ENCODE assay signal across 32 cellular contexts in the genomic region with DNA sequence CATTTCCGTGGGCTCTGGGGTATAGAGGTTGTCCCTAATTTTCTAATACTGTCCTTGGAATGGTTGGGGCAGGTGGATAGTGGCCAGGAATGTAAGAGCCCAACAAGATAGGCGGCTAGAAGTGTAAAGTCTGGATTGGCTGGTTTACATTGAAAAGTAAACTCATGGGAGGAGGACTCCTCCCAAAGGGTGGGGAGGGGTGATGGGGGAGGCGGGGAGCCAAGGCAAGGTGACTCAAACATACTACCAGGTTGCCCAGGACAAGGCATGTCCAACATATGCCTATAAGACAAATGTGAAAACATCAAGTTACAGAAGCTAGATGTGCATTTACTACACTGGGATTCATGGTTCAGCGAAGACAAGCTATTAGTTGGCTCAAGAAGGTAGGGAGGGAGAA. TPM values are rescaled to one million over a fixed set of nuclear protein-coding genes. Genes with fewer than 3 reads are reported as not detected.
DNase-seq lines count a peak whose midpoint lies in the region; ATAC-seq, FAIRE-seq and TF ChIP-seq lines count a peak whose summit lies in the region.
"Had no signal": no experiment of that assay in that cellular context is flagged by ENCODE, and none has a peak within 500 bp of the region (broad histone marks: within the 10 kb centered on the region; RNA-seq: fewer than 3 reads in every experiment).

No MANE protein-coding gene starts in this region.

- H3K9me3 ChIP-seq in PC-3 (ENCODE audit: low read length) (no peaks in the 10 kb centered on the region), stomach (no peaks in the 10 kb centered on the region)
- H3K9me3 ChIP-seq: BE2C had no signal

- no peak for FAIRE-seq in bronchial epithelial cell (lab: Jason Lieb, UNC)
- FAIRE-seq: A204.1, GM12878, GM12892, GM18507, GM19239 had no signal

- H3K27me3 ChIP-seq in PC-3 (ENCODE audit: low read length) = no peaks in the 10 kb centered on the region
- no peaks in the 10 kb centered on the region for H3K27me3 ChIP-seq in bronchial epithelial cell (ENCODE audit: control insufficient read depth, insufficient read depth, low read length)
- no peaks in the 10 kb centered on the region for H3K27me3 ChIP-seq in stomach
- H3K27me3 ChIP-seq: BE2C, BLaER1 had no signal

- no peaks in the 10 kb centered on the region for H3K36me3 ChIP-seq in PC-3 (ENCODE audit: low read depth, low read length)
- H3K36me3 ChIP-seq in bronchial epithelial cell (ENCODE audit: control insufficient read depth, insufficient read depth, low read length) = no peaks in the 10 kb centered on the region
- H3K36me3 ChIP-seq in stomach = no peaks in the 10 kb centered on the region
- H3K36me3 ChIP-seq: BE2C, BLaER1 had no signal

- 42 to 68% (median 49%) methylated on average over 4 of the region's 4 CpGs for WGBS in stomach, 5 donors

- H3K27ac ChIP-seq in PC-3 (ENCODE audit: low read length) (no peak overlapping the region), stomach (no peak overlapping the region)
- H3K27ac ChIP-seq: BLaER1 had no signal

- BruUV-seq in PC-3 (replicated peaks; lab: Mats Ljungman, UMichigan) = no TSS peak

- intact Hi-C loops in PC-3 (cut with micrococcal nuclease) = no loop called here
- intact Hi-C loops in stomach (cut with DNase I; ENCODE audit: low total_unique reads) = no loop called here

- no peaks in the 10 kb centered on the region for H3K9me2 ChIP-seq in PC-3 (replicated peaks; ENCODE audit: low read length)

- no peak overlapping the region for H3K4me2 ChIP-seq in PC-3 (ENCODE audit: low read length)

- no peak overlapping the region for H2AFZ ChIP-seq in PC-3 (ENCODE audit: low read length)

- ATAC-seq in PC-3 (peak; percentile 65), HG03095 (IDR thresholded peaks at IDR 0.05; ENCODE audit: unreplicated experiment) (no peak)
- ATAC-seq: GM12878 had no signal

- no peak for TF ChIP-seq POLR2A in stomach (IDR thresholded peaks at IDR 0.05)

- H3K4me1 ChIP-seq in PC-3 (ENCODE audit: insufficient read depth, low read length) (no peaks in the 10 kb centered on the region), stomach (peaks cover 0 to 4% (median 0%) of the 10 kb centered on the region in 4 donors)
- H3K4me1 ChIP-seq: BE2C had no signal

- CTCF ChIA-PET in PC-3 (lab: Charles Lee) = no interaction called here

- POLR2A ChIA-PET in PC-3 (lab: Charles Lee; ENCODE audit: unreplicated experiment) = no interaction called here

- H3K9ac ChIP-seq in PC-3 (ENCODE audit: low read length) = no peak overlapping the region
- H3K9ac ChIP-seq: BLaER1 had no signal

- no peaks in the 10 kb centered on the region for H4K20me1 ChIP-seq in PC-3 (ENCODE audit: low read length)
- H4K20me1 ChIP-seq: BLaER1 had no signal

- H3K4me3 ChIP-seq in PC-3 (ENCODE audit: low read length) (no peak overlapping the region), bronchial epithelial cell (ENCODE audit: low read depth, low read length) (no peak overlapping the region), stomach (no peak overlapping the region)
- H3K4me3 ChIP-seq: BLaER1, GM12878 had no signal

- H3K79me2 ChIP-seq in PC-3 (ENCODE audit: low read length) = no peaks in the 10 kb centered on the region

- TF ChIP-seq CTCF in PC-3 (conservative IDR thresholded peaks at IDR 0.05; ENCODE audit: low read depth, low read length) = no peak
- TF ChIP-seq CTCF in bronchial epithelial cell (IDR thresholded peaks at IDR 0.05; ENCODE audit: insufficient read depth, low read length, severe bottlenecking) = no peak
- no peak for TF ChIP-seq CTCF in stomach (IDR thresholded peaks at IDR 0.05)

- TF ChIP-seq EP300 in stomach (IDR thresholded peaks at IDR 0.05) = no peak

- peak; percentile 38 for DNase-seq in PC-3
- DNase-seq in bronchial epithelial cell (ENCODE audit: low read depth) = peak; percentile 4
- peak; percentile 63 for DNase-seq in stomach
- DNase-seq in activated T-cell treated with anti-CD3 and anti-CD28 coated beads, Interleukin-2, amount 50 U/mL, for 1 hour = no peak
- no peak for DNase-seq in HUDEP-2 (lab: John Stamatoyannopoulos, UW; ENCODE audit: unreplicated experiment in 76 of 76)
- DNase-seq: 8988T; ACHN; BE2C; C1 segment of cervical spinal cord; CD4-positive, CD25-positive, alpha-beta regulatory T cell; CD8-positive, alpha-beta memory T cell; COR-L47; DMS 273 treated with DMSO at 0.1 percent for 48 hours; DMS153; DMS53; DMS79; DND-41; EL; GDM1 had no signal

- H3F3A ChIP-seq in PC-3 (ENCODE audit: low read length, unreplicated experiment) = no peaks in the 10 kb centered on the region

RNA-seq across cellular contexts. Expression of a gene that starts 14.3 kb away (rescaled TPM):
- total RNA-seq in PC-3 (2014; rRNA removed) (not detected in 2 replicates), bronchial epithelial cell (not detected in 2 replicates), stomach (1 to 10 TPM in 3 of 5 donors, not detected in 2; 2.6 to 4.9 (median 2.9) TPM)
- polyA plus RNA-seq in stomach = under 1 TPM; 0.46 to 0.87 (median 0.78) TPM
- total RNA-seq: A673; CD4-positive, alpha-beta memory T cell; CD4-positive, CD25-positive, alpha-beta regulatory T cell; CD8-positive, alpha-beta memory T cell; Daoy; G401; GM12878 had no signal
- polyA plus RNA-seq: AG04450; CD14-positive monocyte; CD4-positive, alpha-beta memory T cell; CD4-positive, CD25-positive, alpha-beta regulatory T cell; CD8-positive, alpha-beta memory T cell; GM12878 had no signal

Comparison
In these comparisons a context has a peak if more than half of its experiments do, and no peak if none do; other contexts are left out.
1. DNase-seq: peak in PC-3 (single experiment), bronchial epithelial cell (single experiment) and stomach (single experiment); none in activated T-cell treated with anti-CD3 and anti-CD28 coated beads, Interleukin-2, amount 50 U/mL, for 1 hour (single experiment) and HUDEP-2 (0 of 76).